Comparison of ENCODE assay signal across 22 cellular contexts in the genomic region with DNA sequence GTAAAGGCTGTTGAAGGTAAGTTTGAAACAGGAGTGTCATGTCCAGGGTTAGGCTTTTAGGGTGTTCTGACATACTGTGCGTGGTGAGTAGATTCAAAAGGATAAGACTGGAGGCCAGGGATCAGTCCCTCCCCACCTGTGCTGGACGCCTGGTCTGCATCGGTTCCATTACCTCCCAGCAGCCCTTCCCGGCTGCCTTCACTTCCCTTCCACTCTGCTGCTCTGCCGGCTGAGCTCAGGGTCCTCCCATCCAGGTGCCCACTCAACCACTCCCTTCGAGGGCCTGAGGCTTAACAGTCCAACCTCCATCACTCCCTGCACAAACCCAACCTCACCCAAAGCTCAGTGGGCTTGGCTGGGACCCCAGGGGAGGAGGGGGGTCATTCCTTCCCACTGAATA. TPM values are rescaled to one million over a fixed set of nuclear protein-coding genes. Genes with fewer than 3 reads are reported as not detected.
DNase-seq lines count a peak whose midpoint lies in the region; ATAC-seq, FAIRE-seq and TF ChIP-seq lines count a peak whose summit lies in the region.
"Had no signal": no experiment of that assay in that cellular context is flagged by ENCODE, and none has a peak within 500 bp of the region (broad histone marks: within the 10 kb centered on the region; RNA-seq: fewer than 3 reads in every experiment).

No MANE protein-coding gene starts in this region.

- intact Hi-C loops in activated CD8-positive, alpha-beta T cell treated with anti-CD3 and anti-CD28 coated beads for 36 hours (cut with micrococcal nuclease), result no loop called here

- H3K4ac ChIP-seq in trophoblast cell (ENCODE audit: low read depth, low read length), result no peak overlapping the region

- no peak overlapping the region for H3K23ac ChIP-seq in trophoblast cell (ENCODE audit: low read length)

- no peak overlapping the region for H2BK120ac ChIP-seq in trophoblast cell (ENCODE audit: insufficient read depth, low read length, poor library complexity)

- peaks cover 26% of the 10 kb centered on the region for H3K27me3 ChIP-seq in astrocyte (ENCODE audit: insufficient read depth, low read length)
- H3K27me3 ChIP-seq in trophoblast cell (ENCODE audit: insufficient read depth, low read length), result no peaks in the 10 kb centered on the region
- H3K27me3 ChIP-seq: BLaER1 had no signal

- H3K4me3 Mint-ChIP-seq in activated CD8-positive, alpha-beta T cell treated with anti-CD3 and anti-CD28 coated beads for 36 hours, result no peak overlapping the region
- no peak overlapping the region for H3K4me3 Mint-ChIP-seq in activated CD8-positive, alpha-beta T cell treated with anti-CD3 and anti-CD28 coated beads, Interleukin-2, amount 10 ng/mL, durations not matched to agents 7 days and 5 days
- H3K4me3 Mint-ChIP-seq in astrocyte (ENCODE audit: unreplicated experiment), result peak overlapping the region; percentile 57
- H3K4me3 Mint-ChIP-seq in immature natural killer cell, result no peak overlapping the region
- H3K4me3 Mint-ChIP-seq: CD8-positive, alpha-beta T cell had no signal

- H4K91ac ChIP-seq in trophoblast cell (ENCODE audit: low read depth, low read length), result no peak overlapping the region

- peak overlapping the region; percentile 7 for H3K14ac ChIP-seq in trophoblast cell (ENCODE audit: low read length)

- H3K9me3 Mint-ChIP-seq in activated CD8-positive, alpha-beta T cell treated with anti-CD3 and anti-CD28 coated beads for 36 hours, result no peaks in the 10 kb centered on the region
- no peaks in the 10 kb centered on the region for H3K9me3 Mint-ChIP-seq in activated CD8-positive, alpha-beta T cell treated with anti-CD3 and anti-CD28 coated beads, Interleukin-2, amount 10 ng/mL, durations not matched to agents 7 days and 5 days (ENCODE audit: insufficient read depth)
- H3K9me3 Mint-ChIP-seq in astrocyte (ENCODE audit: unreplicated experiment), result peaks cover 1% of the 10 kb centered on the region
- H3K9me3 Mint-ChIP-seq in immature natural killer cell, result no peaks in the 10 kb centered on the region
- H3K9me3 Mint-ChIP-seq: CD8-positive, alpha-beta T cell had no signal

- no peak for TF ChIP-seq CTCF in activated CD8-positive, alpha-beta T cell treated with anti-CD3 and anti-CD28 coated beads for 36 hours (IDR thresholded peaks at IDR 0.05)
- TF ChIP-seq CTCF in astrocyte (IDR thresholded peaks at IDR 0.05; ENCODE audit: insufficient read depth, low read depth, low read length), result no peak

- H3K4me2 ChIP-seq in astrocyte (ENCODE audit: low read length) (no peak overlapping the region), trophoblast cell (ENCODE audit: low read length) (no peak overlapping the region)
- H3K4me2 ChIP-seq: A549, BLaER1 had no signal

- FAIRE-seq in astrocyte (lab: Jason Lieb, UNC), result no peak
- FAIRE-seq: A549, GM12891 had no signal

- H3K36me3 ChIP-seq in astrocyte (ENCODE audit: insufficient read depth, low read length) (no peaks in the 10 kb centered on the region), trophoblast cell (ENCODE audit: control insufficient read depth in 1 of 2, insufficient read depth in 2 of 2, low read length in 2 of 2) (no peaks in the 10 kb centered on the region)
- H3K36me3 ChIP-seq: BLaER1 had no signal

- H2AK5ac ChIP-seq in trophoblast cell (ENCODE audit: low read length), result no peak overlapping the region

- no peak for ATAC-seq in activated CD8-positive, alpha-beta T cell treated with anti-CD3 and anti-CD28 coated beads for 36 hours
- ATAC-seq in activated CD8-positive, alpha-beta T cell treated with anti-CD3 and anti-CD28 coated beads, Interleukin-2, amount 10 ng/mL, durations not matched to agents 7 days and 5 days, result no peak
- ATAC-seq: A549; CD8-positive, alpha-beta T cell had no signal

- H3K79me2 ChIP-seq in astrocyte (ENCODE audit: insufficient read depth, low read length), result no peaks in the 10 kb centered on the region
- no peaks in the 10 kb centered on the region for H3K79me2 ChIP-seq in trophoblast cell (ENCODE audit: control insufficient read depth, insufficient read depth, low read length, poor library complexity)

- POLR2A ChIA-PET in activated CD8-positive, alpha-beta T cell treated with anti-CD3 and anti-CD28 coated beads for 36 hours (lab: Charles Lee), result no interaction called here
- POLR2A ChIA-PET in activated CD8-positive, alpha-beta T cell treated with anti-CD3 and anti-CD28 coated beads, Interleukin-2, amount 10 ng/mL, durations not matched to agents 7 days and 5 days (lab: Charles Lee), result no interaction called here

- CTCF ChIA-PET in activated CD8-positive, alpha-beta T cell treated with anti-CD3 and anti-CD28 coated beads for 36 hours (lab: Charles Lee), result no interaction called here
- CTCF ChIA-PET in activated CD8-positive, alpha-beta T cell treated with anti-CD3 and anti-CD28 coated beads, Interleukin-2, amount 10 ng/mL, durations not matched to agents 7 days and 5 days (lab: Charles Lee), result interaction anchor here (2.6 kb wide), 1 partner anchor 13 kb away, joined by 20 read pairs; no protein-coding TSS in a partner anchor

- peak overlapping the region; percentile 17 for H3K27ac Mint-ChIP-seq in activated CD8-positive, alpha-beta T cell treated with anti-CD3 and anti-CD28 coated beads for 36 hours
- H3K27ac Mint-ChIP-seq in activated CD8-positive, alpha-beta T cell treated with anti-CD3 and anti-CD28 coated beads, Interleukin-2, amount 10 ng/mL, durations not matched to agents 7 days and 5 days, result no peak overlapping the region
- no peak overlapping the region for H3K27ac Mint-ChIP-seq in astrocyte (ENCODE audit: unreplicated experiment)
- no peak overlapping the region for H3K27ac Mint-ChIP-seq in immature natural killer cell
- H3K27ac Mint-ChIP-seq: CD8-positive, alpha-beta T cell had no signal

- DNase-seq in activated CD8-positive, alpha-beta T cell treated with anti-CD3 and anti-CD28 coated beads for 36 hours, result no peak
- DNase-seq in activated CD8-positive, alpha-beta T cell treated with anti-CD3 and anti-CD28 coated beads, Interleukin-2, amount 10 ng/mL, durations not matched to agents 7 days and 5 days, result no peak
- DNase-seq in astrocyte (ENCODE audit: low read depth) (no peak), trophoblast cell (no peak), immature natural killer cell (no peak), putamen (ENCODE audit: low spot score) (no peak), foreskin melanocyte (no peak)
- DNase-seq: CD8-positive, alpha-beta T cell; COR-L47; DMS 273 treated with DMSO at 0.1 percent for 48 hours; DMS53; DND-41; EL; GM23248; HCEC 1CT had no signal

- no peak overlapping the region for H3K27ac ChIP-seq in astrocyte (ENCODE audit: low read depth, low read length)
- no peak overlapping the region for H3K27ac ChIP-seq in trophoblast cell (ENCODE audit: low read depth, low read length)
- H3K27ac ChIP-seq: 22Rv1, A549, BLaER1, GM23248 had no signal

- H3K9me3 ChIP-seq in astrocyte (ENCODE audit: insufficient read depth, low read depth, low read length), result no peaks in the 10 kb centered on the region
- H3K9me3 ChIP-seq in trophoblast cell (ENCODE audit: insufficient read depth, low read depth, low read length), result peaks cover 2% of the 10 kb centered on the region
- H3K9me3 ChIP-seq: A549, BLaER1 had no signal

- no peak overlapping the region for H4K8ac ChIP-seq in trophoblast cell (ENCODE audit: low read depth, low read length)

- H2AFZ ChIP-seq in astrocyte (ENCODE audit: low read depth, low read length) (no peak overlapping the region), trophoblast cell (ENCODE audit: insufficient read depth, low read length, poor library complexity) (no peak overlapping the region)
- H2AFZ ChIP-seq: GM23248 had no signal

- no peak overlapping the region for H4K12ac ChIP-seq in trophoblast cell (ENCODE audit: low read depth, low read length)

- no peaks in the 10 kb centered on the region for H4K20me1 ChIP-seq in astrocyte (ENCODE audit: insufficient read depth, low read length)
- H4K20me1 ChIP-seq: BLaER1 had no signal

- H3K4me1 ChIP-seq in astrocyte (ENCODE audit: insufficient read depth, low read length) (no peaks in the 10 kb centered on the region), trophoblast cell (ENCODE audit: control insufficient read depth in 1 of 2, insufficient read depth in 2 of 2, low read length in 2 of 2) (peaks cover 11 to 18% of the 10 kb centered on the region in 2 experiments)
- H3K4me1 ChIP-seq: A549 had no signal

- no CpG with 5 or more reads among the region's 6 CpGs for WGBS in trophoblast cell (ENCODE audit: extremely low coverage, insufficient coverage, insufficient read length)

- no peak overlapping the region for H3K18ac ChIP-seq in trophoblast cell (ENCODE audit: low read length)

- H3K27me3 Mint-ChIP-seq in activated CD8-positive, alpha-beta T cell treated with anti-CD3 and anti-CD28 coated beads for 36 hours, result no peaks in the 10 kb centered on the region
- peaks cover 13% of the 10 kb centered on the region for H3K27me3 Mint-ChIP-seq in activated CD8-positive, alpha-beta T cell treated with anti-CD3 and anti-CD28 coated beads, Interleukin-2, amount 10 ng/mL, durations not matched to agents 7 days and 5 days (ENCODE audit: low read depth)
- peaks cover 30% of the 10 kb centered on the region for H3K27me3 Mint-ChIP-seq in astrocyte (ENCODE audit: low read depth, unreplicated experiment)
- peaks cover 3 to 8% (median 3%) of the 10 kb centered on the region in 3 donors for H3K27me3 Mint-ChIP-seq in immature natural killer cell (ENCODE audit: low read depth in 3 of 3)

- H2BK12ac ChIP-seq in trophoblast cell (ENCODE audit: low read length), result no peak overlapping the region

- H3K4me3 ChIP-seq in astrocyte (ENCODE audit: insufficient read depth, low read depth, low read length) (no peak overlapping the region), trophoblast cell (ENCODE audit: low read depth, low read length) (no peak overlapping the region)
- H3K4me3 ChIP-seq: A549, BLaER1, GM23248 had no signal

- H3K36me3 Mint-ChIP-seq in activated CD8-positive, alpha-beta T cell treated with anti-CD3 and anti-CD28 coated beads for 36 hours (ENCODE audit: low read depth), result no peaks in the 10 kb centered on the region
- H3K36me3 Mint-ChIP-seq in activated CD8-positive, alpha-beta T cell treated with anti-CD3 and anti-CD28 coated beads, Interleukin-2, amount 10 ng/mL, durations not matched to agents 7 days and 5 days (ENCODE audit: low read depth), result no peaks in the 10 kb centered on the region
- no peaks in the 10 kb centered on the region for H3K36me3 Mint-ChIP-seq in astrocyte (ENCODE audit: low read depth, unreplicated experiment)
- H3K36me3 Mint-ChIP-seq in immature natural killer cell, result no peaks in the 10 kb centered on the region
- H3K36me3 Mint-ChIP-seq: CD8-positive, alpha-beta T cell had no signal

- H3K9ac ChIP-seq in astrocyte (ENCODE audit: low read length) (no peak overlapping the region), trophoblast cell (ENCODE audit: low read length) (no peak overlapping the region)
- H3K9ac ChIP-seq: BLaER1, GM23248 had no signal

- H2BK5ac ChIP-seq in trophoblast cell (ENCODE audit: low read depth, low read length, poor library complexity), result no peak overlapping the region

- no peaks in the 10 kb centered on the region for H3K79me1 ChIP-seq in trophoblast cell (ENCODE audit: low read length)

- H3K4me1 Mint-ChIP-seq in activated CD8-positive, alpha-beta T cell treated with anti-CD3 and anti-CD28 coated beads for 36 hours (ENCODE audit: low read depth), result peaks cover 2% of the 10 kb centered on the region
- H3K4me1 Mint-ChIP-seq in activated CD8-positive, alpha-beta T cell treated with anti-CD3 and anti-CD28 coated beads, Interleukin-2, amount 10 ng/mL, durations not matched to agents 7 days and 5 days (ENCODE audit: low read depth), result no peaks in the 10 kb centered on the region
- H3K4me1 Mint-ChIP-seq in astrocyte (ENCODE audit: low read depth, unreplicated experiment) (peaks cover 3% of the 10 kb centered on the region), immature natural killer cell (no peaks in the 10 kb centered on the region)

RNA-seq across cellular contexts. Expression of a gene that starts 4.1 kb away (rescaled TPM):
- not detected for total RNA-seq in activated CD8-positive, alpha-beta T cell treated with anti-CD3 and anti-CD28 coated beads for 36 hours
- total RNA-seq in activated CD8-positive, alpha-beta T cell treated with anti-CD3 and anti-CD28 coated beads, Interleukin-2, amount 10 ng/mL, durations not matched to agents 7 days and 5 days, result not detected
- total RNA-seq in astrocyte, result 0.14 TPM in 1 of 2 replicates, not detected in the other
- 0.21 and 0.25 TPM in 2 replicates for polyA plus RNA-seq in trophoblast cell (2013)
- polyA plus RNA-seq in immature natural killer cell, result not detected
- total RNA-seq: CD8-positive, alpha-beta T cell; G401; GM23248; H4; HT-29 had no signal

RNA-seq across cellular contexts. Expression of a gene that starts 56.7 kb away (rescaled TPM):
- total RNA-seq in activated CD8-positive, alpha-beta T cell treated with anti-CD3 and anti-CD28 coated beads for 36 hours, result 10 to 100 TPM; 11.9 to 12.1 TPM
- total RNA-seq in activated CD8-positive, alpha-beta T cell treated with anti-CD3 and anti-CD28 coated beads, Interleukin-2, amount 10 ng/mL, durations not matched to agents 7 days and 5 days, result 1 to 10 TPM; 4.0 to 4.5 TPM
- 10.6 and 12.9 TPM in 2 replicates for total RNA-seq in astrocyte
- 29.3 and 31.0 TPM in 2 replicates for polyA plus RNA-seq in trophoblast cell (2013)
- polyA plus RNA-seq in immature natural killer cell, result 1 to 10 TPM in 2 of 3 donors, under 1 TPM in 1; 0.81 to 3.7 (median 1.9) TPM
